1 cellular context compared by ENCODE assay signal in genomic region chr7:39259391-39260003, GRCh38.
TF ChIP-seq lines count a peak whose summit lies in the region.

No MANE protein-coding gene starts in this region.

TF ChIP-seq in SK-N-SH treated with all-trans-retinoic acid at 6 μM for 48 hours, 23 proteins besides CTCF, POLR2A, EP300 and RAD21 (continued from another document):
- TF ChIP-seq TSHZ2 (CRISPR knock-in tag; IDR thresholded peaks at IDR 0.05) (no peak), ESRRG (CRISPR knock-in tag; IDR thresholded peaks at IDR 0.05) (no peak), ARNTL (CRISPR knock-in tag; IDR thresholded peaks at IDR 0.05; ENCODE audit: borderline replicate concordance, low read depth) (no peak), ZNF8 (CRISPR knock-in tag; IDR thresholded peaks at IDR 0.05) (no peak), GLIS3 (CRISPR knock-in tag; IDR thresholded peaks at IDR 0.05) (no peak), ZFP3 (CRISPR knock-in tag; IDR thresholded peaks at IDR 0.05) (no peak), SNAI2 (CRISPR knock-in tag; IDR thresholded peaks at IDR 0.05) (no peak), ZNF70 (CRISPR knock-in tag; IDR thresholded peaks at IDR 0.05) (no peak), PATZ1 (CRISPR knock-in tag; IDR thresholded peaks at IDR 0.05; ENCODE audit: borderline replicate concordance) (no peak), ZFP30 (CRISPR knock-in tag; IDR thresholded peaks at IDR 0.05) (no peak)
